ENCODE assay signal across 1 cellular context in genomic region chr7:90346326-90347125, GRCh38.
TF ChIP-seq lines count a peak whose summit lies in the region.

Gene GTPBP10, plus strand, starts transcription at chr7:90346716. Its CDS starts 26 bp downstream, at chr7:90346742.

TF ChIP-seq in HepG2, 621 proteins besides CTCF, POLR2A, EP300 and RAD21 (continued from another document and continues in another):
- TF ChIP-seq, protein P1, sequence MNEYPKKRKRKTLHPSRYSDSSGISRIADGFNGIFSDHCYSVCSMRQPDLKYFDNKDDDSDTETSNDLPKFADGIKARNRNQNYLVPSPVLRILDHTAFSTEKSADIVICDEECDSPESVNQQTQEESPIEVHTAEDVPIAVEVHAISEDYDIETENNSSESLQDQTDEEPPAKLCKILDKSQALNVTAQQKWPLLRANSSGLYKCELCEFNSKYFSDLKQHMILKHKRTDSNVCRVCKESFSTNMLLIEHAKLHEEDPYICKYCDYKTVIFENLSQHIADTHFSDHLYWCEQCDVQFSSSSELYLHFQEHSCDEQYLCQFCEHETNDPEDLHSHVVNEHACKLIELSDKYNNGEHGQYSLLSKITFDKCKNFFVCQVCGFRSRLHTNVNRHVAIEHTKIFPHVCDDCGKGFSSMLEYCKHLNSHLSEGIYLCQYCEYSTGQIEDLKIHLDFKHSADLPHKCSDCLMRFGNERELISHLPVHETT (CRISPR knock-in tag; conservative IDR thresholded peaks at IDR 0.05): no peak
- TF ChIP-seq ZSCAN9 (CRISPR knock-in tag; IDR thresholded peaks at IDR 0.05; ENCODE audit: borderline replicate concordance) (no peak; the same call in 1 of the 2 replicates), PRPF4 (IDR thresholded peaks at IDR 0.05; ENCODE audit: low read depth, low read length, poor library complexity, severe bottlenecking) (no peak), NAIF1 (CRISPR knock-in tag; IDR thresholded peaks at IDR 0.05; ENCODE audit: borderline replicate concordance) (peak; percentile 63; the same call in 1 of the 2 replicates), LRRFIP1 (CRISPR knock-in tag; conservative IDR thresholded peaks at IDR 0.05) (no peak), MXI1 (IDR thresholded peaks at IDR 0.05; ENCODE audit: borderline replicate concordance, low read depth, low read length) (peak; percentile 89; the same call in 1 of the 3 replicates), ZNF331 (CRISPR knock-in tag; IDR thresholded peaks at IDR 0.05) (peak; percentile 61), GABPB1 (CRISPR knock-in tag; IDR thresholded peaks at IDR 0.05) (peak; percentile 92), TBX3 (IDR thresholded peaks at IDR 0.05; ENCODE audit: borderline replicate concordance) (no peak), ATF7 (IDR thresholded peaks at IDR 0.05) (no peak), ATF7 (CRISPR knock-in tag; IDR thresholded peaks at IDR 0.05) (peak; percentile 44; the same call in 1 of the 2 replicates), SMARCC2 (IDR thresholded peaks at IDR 0.05) (no peak), HDAC1 (CRISPR knock-in tag; IDR thresholded peaks at IDR 0.05) (peak; percentile 96), ZBTB26 (CRISPR knock-in tag; IDR thresholded peaks at IDR 0.05; ENCODE audit: borderline replicate concordance) (peak; percentile 68; the same call in 1 of the 2 replicates), HNF4A (CRISPR knock-in tag; IDR thresholded peaks at IDR 0.05) (peak; percentile 34; the same call in 1 of the 2 replicates), ZNF550 (CRISPR knock-in tag; IDR thresholded peaks at IDR 0.05; ENCODE audit: borderline replicate concordance) (0 out of 2 replicates have a peak, but pooled peaks have one; percentile 75), MAFG (CRISPR knock-in tag; IDR thresholded peaks at IDR 0.05) (no peak), KLF16 (CRISPR knock-in tag; IDR thresholded peaks at IDR 0.05) (peak in 1 of 2 experiments; percentile 74; a peak in 2 of 4 replicates), ZNF546 (CRISPR knock-in tag; conservative IDR thresholded peaks at IDR 0.05) (no peak), DPF2 (CRISPR knock-in tag; IDR thresholded peaks at IDR 0.05; ENCODE audit: borderline replicate concordance, low read depth) (no peak), SSRP1 (CRISPR knock-in tag; IDR thresholded peaks at IDR 0.05) (no peak), ZMAT3 (CRISPR knock-in tag; conservative IDR thresholded peaks at IDR 0.05) (peak; percentile 67; the same call in 1 of the 2 replicates), PCBP2 (optimal IDR thresholded peaks at IDR 0.05; ENCODE audit: low read depth, low read length, poor library complexity, severe bottlenecking) (no peak), ZXDC (CRISPR knock-in tag; IDR thresholded peaks at IDR 0.05) (no peak), YEATS2 (CRISPR knock-in tag; IDR thresholded peaks at IDR 0.05; ENCODE audit: borderline replicate concordance) (peak; percentile 95; the same call in 1 of the 2 replicates)
- TF ChIP-seq, protein P2, sequence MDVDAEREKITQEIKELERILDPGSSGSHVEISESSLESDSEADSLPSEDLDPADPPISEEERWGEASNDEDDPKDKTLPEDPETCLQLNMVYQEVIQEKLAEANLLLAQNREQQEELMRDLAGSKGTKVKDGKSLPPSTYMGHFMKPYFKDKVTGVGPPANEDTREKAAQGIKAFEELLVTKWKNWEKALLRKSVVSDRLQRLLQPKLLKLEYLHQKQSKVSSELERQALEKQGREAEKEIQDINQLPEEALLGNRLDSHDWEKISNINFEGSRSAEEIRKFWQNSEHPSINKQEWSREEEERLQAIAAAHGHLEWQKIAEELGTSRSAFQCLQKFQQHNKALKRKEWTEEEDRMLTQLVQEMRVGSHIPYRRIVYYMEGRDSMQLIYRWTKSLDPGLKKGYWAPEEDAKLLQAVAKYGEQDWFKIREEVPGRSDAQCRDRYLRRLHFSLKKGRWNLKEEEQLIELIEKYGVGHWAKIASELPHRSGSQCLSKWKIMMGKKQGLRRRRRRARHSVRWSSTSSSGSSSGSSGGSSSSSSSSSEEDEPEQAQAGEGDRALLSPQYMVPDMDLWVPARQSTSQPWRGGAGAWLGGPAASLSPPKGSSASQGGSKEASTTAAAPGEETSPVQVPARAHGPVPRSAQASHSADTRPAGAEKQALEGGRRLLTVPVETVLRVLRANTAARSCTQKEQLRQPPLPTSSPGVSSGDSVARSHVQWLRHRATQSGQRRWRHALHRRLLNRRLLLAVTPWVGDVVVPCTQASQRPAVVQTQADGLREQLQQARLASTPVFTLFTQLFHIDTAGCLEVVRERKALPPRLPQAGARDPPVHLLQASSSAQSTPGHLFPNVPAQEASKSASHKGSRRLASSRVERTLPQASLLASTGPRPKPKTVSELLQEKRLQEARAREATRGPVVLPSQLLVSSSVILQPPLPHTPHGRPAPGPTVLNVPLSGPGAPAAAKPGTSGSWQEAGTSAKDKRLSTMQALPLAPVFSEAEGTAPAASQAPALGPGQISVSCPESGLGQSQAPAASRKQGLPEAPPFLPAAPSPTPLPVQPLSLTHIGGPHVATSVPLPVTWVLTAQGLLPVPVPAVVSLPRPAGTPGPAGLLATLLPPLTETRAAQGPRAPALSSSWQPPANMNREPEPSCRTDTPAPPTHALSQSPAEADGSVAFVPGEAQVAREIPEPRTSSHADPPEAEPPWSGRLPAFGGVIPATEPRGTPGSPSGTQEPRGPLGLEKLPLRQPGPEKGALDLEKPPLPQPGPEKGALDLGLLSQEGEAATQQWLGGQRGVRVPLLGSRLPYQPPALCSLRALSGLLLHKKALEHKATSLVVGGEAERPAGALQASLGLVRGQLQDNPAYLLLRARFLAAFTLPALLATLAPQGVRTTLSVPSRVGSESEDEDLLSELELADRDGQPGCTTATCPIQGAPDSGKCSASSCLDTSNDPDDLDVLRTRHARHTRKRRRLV (CRISPR knock-in tag; IDR thresholded peaks at IDR 0.05): peak; percentile 81
- TF ChIP-seq, protein P3, sequence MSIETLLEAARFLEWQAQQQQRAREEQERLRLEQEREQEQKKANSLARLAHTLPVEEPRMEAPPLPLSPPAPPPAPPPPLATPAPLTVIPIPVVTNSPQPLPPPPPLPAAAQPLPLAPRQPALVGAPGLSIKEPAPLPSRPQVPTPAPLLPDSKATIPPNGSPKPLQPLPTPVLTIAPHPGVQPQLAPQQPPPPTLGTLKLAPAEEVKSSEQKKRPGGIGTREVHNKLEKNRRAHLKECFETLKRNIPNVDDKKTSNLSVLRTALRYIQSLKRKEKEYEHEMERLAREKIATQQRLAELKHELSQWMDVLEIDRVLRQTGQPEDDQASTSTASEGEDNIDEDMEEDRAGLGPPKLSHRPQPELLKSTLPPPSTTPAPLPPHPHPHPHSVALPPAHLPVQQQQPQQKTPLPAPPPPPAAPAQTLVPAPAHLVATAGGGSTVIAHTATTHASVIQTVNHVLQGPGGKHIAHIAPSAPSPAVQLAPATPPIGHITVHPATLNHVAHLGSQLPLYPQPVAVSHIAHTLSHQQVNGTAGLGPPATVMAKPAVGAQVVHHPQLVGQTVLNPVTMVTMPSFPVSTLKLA (IDR thresholded peaks at IDR 0.05): peak; percentile 61
- TF ChIP-seq, protein P4, sequence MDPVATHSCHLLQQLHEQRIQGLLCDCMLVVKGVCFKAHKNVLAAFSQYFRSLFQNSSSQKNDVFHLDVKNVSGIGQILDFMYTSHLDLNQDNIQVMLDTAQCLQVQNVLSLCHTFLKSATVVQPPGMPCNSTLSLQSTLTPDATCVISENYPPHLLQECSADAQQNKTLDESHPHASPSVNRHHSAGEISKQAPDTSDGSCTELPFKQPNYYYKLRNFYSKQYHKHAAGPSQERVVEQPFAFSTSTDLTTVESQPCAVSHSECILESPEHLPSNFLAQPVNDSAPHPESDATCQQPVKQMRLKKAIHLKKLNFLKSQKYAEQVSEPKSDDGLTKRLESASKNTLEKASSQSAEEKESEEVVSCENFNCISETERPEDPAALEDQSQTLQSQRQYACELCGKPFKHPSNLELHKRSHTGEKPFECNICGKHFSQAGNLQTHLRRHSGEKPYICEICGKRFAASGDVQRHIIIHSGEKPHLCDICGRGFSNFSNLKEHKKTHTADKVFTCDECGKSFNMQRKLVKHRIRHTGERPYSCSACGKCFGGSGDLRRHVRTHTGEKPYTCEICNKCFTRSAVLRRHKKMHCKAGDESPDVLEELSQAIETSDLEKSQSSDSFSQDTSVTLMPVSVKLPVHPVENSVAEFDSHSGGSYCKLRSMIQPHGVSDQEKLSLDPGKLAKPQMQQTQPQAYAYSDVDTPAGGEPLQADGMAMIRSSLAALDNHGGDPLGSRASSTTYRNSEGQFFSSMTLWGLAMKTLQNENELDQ (CRISPR knock-in tag; IDR thresholded peaks at IDR 0.05; ENCODE audit: borderline replicate concordance): no peak
- TF ChIP-seq, protein P5, sequence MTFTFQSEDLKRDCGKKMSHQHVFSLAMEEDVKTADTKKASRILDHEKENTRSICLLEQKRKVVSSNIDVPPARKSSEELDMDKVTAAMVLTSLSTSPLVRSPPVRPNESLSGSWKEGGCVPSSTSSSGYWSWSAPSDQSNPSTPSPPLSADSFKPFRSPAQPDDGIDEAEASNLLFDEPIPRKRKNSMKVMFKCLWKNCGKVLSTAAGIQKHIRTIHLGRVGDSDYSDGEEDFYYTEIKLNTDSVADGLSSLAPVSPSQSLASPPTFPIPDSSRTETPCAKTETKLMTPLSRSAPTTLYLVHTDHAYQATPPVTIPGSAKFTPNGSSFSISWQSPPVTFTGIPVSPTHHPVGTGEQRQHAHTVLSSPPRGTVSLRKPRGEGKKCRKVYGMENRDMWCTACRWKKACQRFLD (CRISPR knock-in tag; IDR thresholded peaks at IDR 0.05; ENCODE audit: borderline replicate concordance): no peak
- TF ChIP-seq, protein P6, sequence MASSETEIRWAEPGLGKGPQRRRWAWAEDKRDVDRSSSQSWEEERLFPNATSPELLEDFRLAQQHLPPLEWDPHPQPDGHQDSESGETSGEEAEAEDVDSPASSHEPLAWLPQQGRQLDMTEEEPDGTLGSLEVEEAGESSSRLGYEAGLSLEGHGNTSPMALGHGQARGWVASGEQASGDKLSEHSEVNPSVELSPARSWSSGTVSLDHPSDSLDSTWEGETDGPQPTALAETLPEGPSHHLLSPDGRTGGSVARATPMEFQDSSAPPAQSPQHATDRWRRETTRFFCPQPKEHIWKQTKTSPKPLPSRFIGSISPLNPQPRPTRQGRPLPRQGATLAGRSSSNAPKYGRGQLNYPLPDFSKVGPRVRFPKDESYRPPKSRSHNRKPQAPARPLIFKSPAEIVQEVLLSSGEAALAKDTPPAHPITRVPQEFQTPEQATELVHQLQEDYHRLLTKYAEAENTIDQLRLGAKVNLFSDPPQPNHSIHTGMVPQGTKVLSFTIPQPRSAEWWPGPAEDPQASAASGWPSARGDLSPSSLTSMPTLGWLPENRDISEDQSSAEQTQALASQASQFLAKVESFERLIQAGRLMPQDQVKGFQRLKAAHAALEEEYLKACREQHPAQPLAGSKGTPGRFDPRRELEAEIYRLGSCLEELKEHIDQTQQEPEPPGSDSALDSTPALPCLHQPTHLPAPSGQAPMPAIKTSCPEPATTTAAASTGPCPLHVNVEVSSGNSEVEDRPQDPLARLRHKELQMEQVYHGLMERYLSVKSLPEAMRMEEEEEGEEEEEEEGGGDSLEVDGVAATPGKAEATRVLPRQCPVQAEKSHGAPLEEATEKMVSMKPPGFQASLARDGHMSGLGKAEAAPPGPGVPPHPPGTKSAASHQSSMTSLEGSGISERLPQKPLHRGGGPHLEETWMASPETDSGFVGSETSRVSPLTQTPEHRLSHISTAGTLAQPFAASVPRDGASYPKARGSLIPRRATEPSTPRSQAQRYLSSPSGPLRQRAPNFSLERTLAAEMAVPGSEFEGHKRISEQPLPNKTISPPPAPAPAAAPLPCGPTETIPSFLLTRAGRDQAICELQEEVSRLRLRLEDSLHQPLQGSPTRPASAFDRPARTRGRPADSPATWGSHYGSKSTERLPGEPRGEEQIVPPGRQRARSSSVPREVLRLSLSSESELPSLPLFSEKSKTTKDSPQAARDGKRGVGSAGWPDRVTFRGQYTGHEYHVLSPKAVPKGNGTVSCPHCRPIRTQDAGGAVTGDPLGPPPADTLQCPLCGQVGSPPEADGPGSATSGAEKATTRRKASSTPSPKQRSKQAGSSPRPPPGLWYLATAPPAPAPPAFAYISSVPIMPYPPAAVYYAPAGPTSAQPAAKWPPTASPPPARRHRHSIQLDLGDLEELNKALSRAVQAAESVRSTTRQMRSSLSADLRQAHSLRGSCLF (CRISPR knock-in tag; IDR thresholded peaks at IDR 0.05; ENCODE audit: borderline replicate concordance): 0 out of 2 replicates have a peak, but pooled peaks have one; percentile 65
